ENCODE assay signal across 28 cellular contexts in the genomic region with DNA sequence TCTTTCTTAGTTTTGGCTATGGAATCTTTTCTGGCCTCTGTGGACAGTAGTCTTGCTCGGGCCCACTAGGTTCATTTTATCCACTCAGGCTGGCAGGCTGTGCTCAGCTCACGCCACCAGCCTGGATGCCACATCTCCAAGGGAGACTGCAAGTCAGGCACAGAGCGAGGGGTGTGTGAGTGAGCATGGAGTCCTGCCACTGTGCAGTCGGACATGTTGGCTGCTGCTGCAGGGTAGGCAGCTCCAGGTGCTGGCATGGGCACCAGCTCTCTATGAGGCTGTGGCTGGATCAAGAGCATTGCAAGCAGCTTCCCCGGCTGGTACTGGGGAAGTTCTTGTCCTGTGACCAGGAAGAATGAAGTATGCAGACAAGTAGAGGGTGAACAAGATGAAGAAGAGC.
"Had no signal": no experiment of that assay in that cellular context is flagged by ENCODE, and none has a peak within 500 bp of the region (broad histone marks: within the 10 kb centered on the region; RNA-seq: fewer than 3 reads in every experiment).

No MANE protein-coding gene starts in this region.

- H3K36me3 ChIP-seq: colonic mucosa, esophagus muscularis mucosa, esophagus squamous epithelium, gastrocnemius medialis, gastroesophageal sphincter, heart left ventricle, heart right ventricle had no signal

- H3K4me1 ChIP-seq: colonic mucosa, esophagus muscularis mucosa, esophagus squamous epithelium, foreskin keratinocyte, gastrocnemius medialis, gastroesophageal sphincter, heart left ventricle, heart right ventricle had no signal

- H3K4me3 ChIP-seq: colonic mucosa, coronary artery, dorsolateral prefrontal cortex, esophagus muscularis mucosa, esophagus squamous epithelium, gastrocnemius medialis, gastroesophageal sphincter, heart left ventricle, heart right ventricle had no signal

- H3K9me3 ChIP-seq: colonic mucosa, esophagus squamous epithelium, gastrocnemius medialis had no signal

- ATAC-seq: effector memory CD8-positive, alpha-beta T cell; esophagus mucosa; foreskin keratinocyte; gastrocnemius medialis; gastroesophageal sphincter; heart left ventricle; heart right ventricle had no signal

- H3K27ac ChIP-seq: colonic mucosa, coronary artery, dorsolateral prefrontal cortex, epithelial cell of prostate, esophagus muscularis mucosa, esophagus squamous epithelium, foreskin keratinocyte, gastrocnemius medialis, gastroesophageal sphincter, heart left ventricle, heart right ventricle had no signal

- FAIRE-seq: colon, endometrium, endothelial cell of umbilical vein, frontal cortex had no signal

- DNase-seq: colonic mucosa; cortex of kidney; dermis blood vessel endothelial cell; dorsolateral prefrontal cortex; effector CD4-positive, alpha-beta T cell; effector CD8-positive, alpha-beta T cell; effector memory CD4-positive, alpha-beta T cell; effector memory CD8-positive, alpha-beta T cell; endodermal cell; erythroblast; esophagus squamous epithelium; foreskin fibroblast; foreskin keratinocyte; foreskin melanocyte; gastrocnemius medialis; glutamatergic neuron; head of caudate nucleus; heart left ventricle; heart right ventricle had no signal

- H3K27me3 ChIP-seq: colonic mucosa, esophagus squamous epithelium, foreskin keratinocyte, gastrocnemius medialis, heart left ventricle had no signal
